In genomic region chr10:6260843-6261242, GRCh38 we compare ENCODE assay signal across 30 cellular contexts.
"Had no signal": no experiment of that assay in that cellular context is flagged by ENCODE, and none has a peak within 500 bp of the region (broad histone marks: within the 10 kb centered on the region; RNA-seq: fewer than 3 reads in every experiment).

No MANE protein-coding gene starts in this region.

- ATAC-seq: activated CD4-positive, alpha-beta T cell treated with anti-CD3 and anti-CD28 coated beads for 36 hours; activated CD4-positive, CD25-positive, alpha-beta regulatory T cell treated with anti-CD3 and anti-CD28 coated beads, Interleukin-2, amount 50 U/mL, for 24 hours; activated CD8-positive, alpha-beta memory T cell treated with anti-CD3 and anti-CD28 coated beads, Interleukin-2, amount 10 ng/mL, durations not matched to agents 7 days and 5 days; activated CD8-positive, alpha-beta T cell treated with anti-CD3 and anti-CD28 coated beads, Interleukin-2, amount 10 ng/mL, durations not matched to agents 7 days and 5 days; activated naive CD8-positive, alpha-beta T cell treated with anti-CD3 and anti-CD28 coated beads, Interleukin-2, amount 50 U/mL, for 24 hours; activated T-cell treated with anti-CD3 and anti-CD28 coated beads, Interleukin-2, amount 50 U/mL, for 4 hours; WTC11 had no signal

- H3K36me3 ChIP-seq: cardiac muscle cell, WERI-Rb-1 had no signal

- DNase-seq: activated CD4-positive, alpha-beta memory T cell treated with anti-CD3 and anti-CD28 coated beads, Interleukin-2, amount 10 ng/mL, durations not matched to agents 7 days and 5 days; activated CD4-positive, alpha-beta T cell treated with anti-CD3 and anti-CD28 coated beads for 1 hour; activated CD4-positive, alpha-beta T cell treated with anti-CD3 and anti-CD28 coated beads for 36 hours; activated CD4-positive, alpha-beta T cell treated with anti-CD3 and anti-CD28 coated beads for 48 hours; activated CD4-positive, alpha-beta T cell treated with anti-CD3 and anti-CD28 coated beads, Interleukin-2, amount 10 ng/mL, durations not matched to agents 7 days and 5 days; activated CD4-positive, alpha-beta T cell treated with anti-CD3 and anti-CD28 coated beads, Interleukin-2, amount 50 U/mL, for 48 hours; activated CD4-positive, CD25-positive, alpha-beta regulatory T cell; activated CD8-positive, alpha-beta memory T cell treated with anti-CD3 and anti-CD28 coated beads for 24 hours; activated CD8-positive, alpha-beta memory T cell treated with anti-CD3 and anti-CD28 coated beads, Interleukin-2, amount 10 ng/mL, durations not matched to agents 7 days and 5 days; activated CD8-positive, alpha-beta memory T cell treated with anti-CD3 and anti-CD28 coated beads, Interleukin-2, amount 50 U/mL, for 48 hours; activated CD8-positive, alpha-beta T cell treated with anti-CD3 and anti-CD28 coated beads, Interleukin-2, amount 10 ng/mL, durations not matched to agents 7 days and 5 days; activated effector memory CD4-positive, alpha-beta T cell treated with Interleukin-2 at 50 U/mL for 16 hours; activated gamma-delta T cell; activated naive CD4-positive, alpha-beta T cell treated with anti-CD3 and anti-CD28 coated beads, Interleukin-2, amount 10 ng/mL, durations not matched to agents 7 days and 5 days; activated naive CD4-positive, alpha-beta T cell treated with Interleukin-2 at 50 U/mL for 16 hours; activated naive CD8-positive, alpha-beta T cell treated with anti-CD3 and anti-CD28 coated beads, Interleukin-2, amount 10 ng/mL, durations not matched to agents 7 days and 5 days; activated naive CD8-positive, alpha-beta T cell treated with anti-CD3 and anti-CD28 coated beads, Interleukin-2, amount 50 U/mL, for 24 hours; activated T-cell treated with anti-CD3 and anti-CD28 coated beads, Interleukin-2, amount 50 U/mL, for 1 hour; activated T-cell treated with anti-CD3 and anti-CD28 coated beads, Interleukin-2, amount 50 U/mL, for 4 hours; amygdala; anterior cingulate cortex; caudate nucleus; cerebellar nuclear complex; T-helper 2 cell; T-helper 9 cell; WERI-Rb-1 had no signal

- H3K4me1 ChIP-seq: ascending aorta had no signal

- H3K27ac ChIP-seq: ascending aorta, cardiac muscle cell, WERI-Rb-1 had no signal

- H3K27me3 ChIP-seq: ascending aorta, cardiac muscle cell had no signal

- H3K9me3 ChIP-seq: ascending aorta had no signal

- H3K4me3 ChIP-seq: ascending aorta, cardiac muscle cell had no signal
